Comparison of ENCODE assay signal across 21 cellular contexts in genomic region chr12:64997858-64998257, GRCh38.
DNase-seq lines count a peak whose midpoint lies in the region; ATAC-seq and TF ChIP-seq lines count a peak whose summit lies in the region.
"Had no signal": no experiment of that assay in that cellular context is flagged by ENCODE, and none has a peak within 500 bp of the region (broad histone marks: within the 10 kb centered on the region; RNA-seq: fewer than 3 reads in every experiment).

No MANE protein-coding gene starts in this region.

- DNase-seq in Karpas-422 (peak; percentile 24), body of pancreas (no peak), lower lobe of right lung (no peak), aorta (no peak), OCI-M1 (lab: John Stamatoyannopoulos, UW) (no peak), omental fat pad (ENCODE audit: low spot score) (no peak), kidney tubule cell (ENCODE audit: low spot score) (no peak)
- DNase-seq: CD4-positive, alpha-beta memory T cell; DMS153; KG1; NCI-H1092 treated with DMSO at 0.1 percent for 48 hours; NCI-H1436 treated with DMSO at 0.1 percent for 48 hours; NCI-H1930; NCI-H2171; NCI-H345; NCI-H524 treated with DMSO at 0.1 percent for 48 hours; SHP77; T-cell had no signal

- no peaks in the 10 kb centered on the region for H3K9me2 ChIP-seq in Karpas-422 (replicated peaks; ENCODE audit: insufficient read depth, low read length)

- H3K36me3 ChIP-seq in Karpas-422 (ENCODE audit: insufficient read depth, low read length): no peaks in the 10 kb centered on the region
- H3K36me3 ChIP-seq in body of pancreas (replicated peaks in 1 of 2; ENCODE audit: insufficient read depth in 1 of 2, low read depth in 2 of 2): no peaks in the 10 kb centered on the region
- H3K36me3 ChIP-seq in lower lobe of right lung: no peaks in the 10 kb centered on the region
- no peaks in the 10 kb centered on the region for H3K36me3 ChIP-seq in aorta (ENCODE audit: control insufficient read depth in 1 of 2, insufficient read depth in 2 of 2, low read length in 1 of 2)
- H3K36me3 ChIP-seq: BLaER1 treated with 17β-estradiol and CSF1 and Interleukin-3, amounts not matched to agents 10 nM and 100 nM; HAP-1 had no signal

- intact Hi-C loops in body of pancreas (cut with DNase I) (no loop called here), lower lobe of right lung (cut with DNase I) (no loop called here), aorta (cut with DNase I) (no loop called here)

- no peaks in the 10 kb centered on the region for H3K79me2 ChIP-seq in Karpas-422 (ENCODE audit: low read length)

- 30 to 38% methylated on average over 2 of the region's 2 CpGs for WGBS in body of pancreas, 2 donors
- WGBS in aorta, 2 donors: 65 to 85% methylated on average over 2 of the region's 2 CpGs

- H3K4me3 ChIP-seq in Karpas-422 (ENCODE audit: low read length) (no peak overlapping the region), body of pancreas (no peak overlapping the region), lower lobe of right lung (no peak overlapping the region), aorta (ENCODE audit: low read length in 2 of 2) (no peak overlapping the region)
- H3K4me3 ChIP-seq: BLaER1 treated with 17β-estradiol and CSF1 and Interleukin-3, amounts not matched to agents 10 nM and 100 nM; HAP-1 had no signal

- H3K4me2 ChIP-seq in Karpas-422 (ENCODE audit: low read depth, low read length, poor library complexity, severe bottlenecking): no peak overlapping the region
- H3K4me2 ChIP-seq: BLaER1 treated with 17β-estradiol and CSF1 and Interleukin-3, amounts not matched to agents 10 nM and 100 nM had no signal

- H3K4me1 ChIP-seq in Karpas-422 (ENCODE audit: low read length) (no peaks in the 10 kb centered on the region), body of pancreas (peaks cover 23% of the 10 kb centered on the region), lower lobe of right lung (peaks cover 15% of the 10 kb centered on the region), aorta (ENCODE audit: control insufficient read depth in 1 of 2, insufficient read depth in 2 of 2, low read length in 2 of 2) (no peaks in the 10 kb centered on the region)
- H3K4me1 ChIP-seq: HAP-1 had no signal

- TF ChIP-seq CTCF in body of pancreas (IDR thresholded peaks at IDR 0.05) (no peak), lower lobe of right lung (IDR thresholded peaks at IDR 0.05) (no peak), omental fat pad (IDR thresholded peaks at IDR 0.05) (no peak)

- ATAC-seq in body of pancreas (peak; percentile 43), lower lobe of right lung (peak; percentile 78 to 83), aorta (ENCODE audit: low FRiP score) (peak; percentile 31), omental fat pad (ENCODE audit: low FRiP score) (no peak)
- ATAC-seq: SK-N-SH treated with all-trans-retinoic acid at 6 μM for 48 hours, T-cell had no signal

- H3K9me3 ChIP-seq in Karpas-422 (ENCODE audit: low read length): no peaks in the 10 kb centered on the region
- H3K9me3 ChIP-seq in body of pancreas: no peaks in the 10 kb centered on the region
- H3K9me3 ChIP-seq in lower lobe of right lung: no peaks in the 10 kb centered on the region
- peaks cover 3% of the 10 kb centered on the region for H3K9me3 ChIP-seq in aorta (ENCODE audit: control insufficient read depth, low read length)
- H3K9me3 ChIP-seq: HAP-1 had no signal

- no peak overlapping the region for H3K27ac ChIP-seq in Karpas-422 (ENCODE audit: low read length)
- peak overlapping the region; percentile 36 to 73 (median 60) for H3K27ac ChIP-seq in body of pancreas
- H3K27ac ChIP-seq in lower lobe of right lung: peak overlapping the region; percentile 62
- no peak overlapping the region for H3K27ac ChIP-seq in aorta (ENCODE audit: low read depth in 1 of 2, low read length in 2 of 2)
- H3K27ac ChIP-seq: BLaER1 treated with 17β-estradiol and CSF1 and Interleukin-3, amounts not matched to agents 10 nM and 100 nM had no signal

- H3K27me3 ChIP-seq in Karpas-422 (ENCODE audit: low read length) (no peaks in the 10 kb centered on the region), body of pancreas (no peaks in the 10 kb centered on the region), lower lobe of right lung (ENCODE audit: low read depth) (no peaks in the 10 kb centered on the region), aorta (ENCODE audit: control insufficient read depth in 1 of 2, insufficient read depth in 2 of 2, low read length in 1 of 2) (no peaks in the 10 kb centered on the region)
- H3K27me3 ChIP-seq: BLaER1 treated with 17β-estradiol and CSF1 and Interleukin-3, amounts not matched to agents 10 nM and 100 nM had no signal

- TF ChIP-seq POLR2A in body of pancreas (IDR thresholded peaks at IDR 0.05): no peak

- no peak overlapping the region for H2AFZ ChIP-seq in Karpas-422 (ENCODE audit: low read length)

- no peaks in the 10 kb centered on the region for H4K20me1 ChIP-seq in Karpas-422 (ENCODE audit: insufficient read depth, low read depth, low read length)
- H4K20me1 ChIP-seq: BLaER1 treated with 17β-estradiol and CSF1 and Interleukin-3, amounts not matched to agents 10 nM and 100 nM had no signal

- no peak overlapping the region for H3K9ac ChIP-seq in Karpas-422 (ENCODE audit: low read length)
- H3K9ac ChIP-seq: BLaER1 treated with 17β-estradiol and CSF1 and Interleukin-3, amounts not matched to agents 10 nM and 100 nM had no signal

Comparison
In these comparisons a context has a peak if more than half of its experiments do, and no peak if none do; other contexts are left out.
1. H3K27ac ChIP-seq: peak in body of pancreas (4 of 4) and lower lobe of right lung (single experiment); none in Karpas-422 (single experiment) and aorta (0 of 2).